In genomic region chr2:148515170-148515569, GRCh38 we compare ENCODE assay signal across 18 cellular contexts.
DNase-seq lines count a peak whose midpoint lies in the region; ATAC-seq, FAIRE-seq and TF ChIP-seq lines count a peak whose summit lies in the region.
"Had no signal": no experiment of that assay in that cellular context is flagged by ENCODE, and none has a peak within 500 bp of the region (broad histone marks: within the 10 kb centered on the region; RNA-seq: fewer than 3 reads in every experiment).

No MANE protein-coding gene starts in this region.

- H4K20me1 ChIP-seq in HepG2 (ENCODE audit: insufficient read depth, low read length) = no peaks in the 10 kb centered on the region

- H3K27ac ChIP-seq in HepG2 (ENCODE audit: extremely low read length, insufficient read depth, low read length) (no peak overlapping the region), right lobe of liver (no peak overlapping the region)
- H3K27ac ChIP-seq: PC-9 had no signal

- H3K27me3 ChIP-seq in HepG2 (ENCODE audit: control insufficient read depth in 1 of 2, insufficient read depth in 2 of 2, low read length in 2 of 2) (no peaks in the 10 kb centered on the region), right lobe of liver (no peaks in the 10 kb centered on the region)

- intact Hi-C loops in HepG2 (cut with micrococcal nuclease; ENCODE audit: unreplicated experiment) = no loop called here
- intact Hi-C loops in right lobe of liver (cut with DNase I) = no loop called here
- intact Hi-C loops in activated T-helper 2 cell treated with anti-CD3 and anti-CD28 coated beads, Interferon-gamma antibody, Interleukin-2, Interleukin-4, amounts not matched to agents 10 μg/mL and 5 μg/mL and 100 μg/mL, durations not matched to agents 14 hours and 24 hours and 36 hours (cut with micrococcal nuclease) = loop anchor here (5.0 kb wide), 1 partner anchor 37 kb away; no protein-coding TSS in a partner anchor
- intact Hi-C loops in activated CD4-positive, alpha-beta memory T cell treated with anti-CD3 and anti-CD28 coated beads for 36 hours (cut with micrococcal nuclease) = no loop called here

- 58% methylated on average over 2 of the region's 2 CpGs for WGBS in HepG2 (ENCODE audit: low lambda C conversion rate)
- 78% methylated on average over 2 of the region's 2 CpGs for WGBS in right lobe of liver (ENCODE audit: insufficient coverage, low coverage, low lambda C conversion rate, missing lambda C conversion rate)

- no peak overlapping the region for H3K9ac ChIP-seq in HepG2 (ENCODE audit: insufficient read depth, low read depth, low read length)

- H3K9me3 ChIP-seq in HepG2 (ENCODE audit: low read length) (no peaks in the 10 kb centered on the region), right lobe of liver (no peaks in the 10 kb centered on the region), T-helper 17 cell (ENCODE audit: control insufficient read depth, low read length, poor library complexity, severe bottlenecking) (no peaks in the 10 kb centered on the region)

- CTCF ChIA-PET in HepG2 (lab: Yijun Ruan, JAX; ENCODE audit: low intra/inter-chr PET ratio, low total read pairs) = no interaction called here
- CTCF ChIA-PET in activated CD4-positive, alpha-beta memory T cell treated with anti-CD3 and anti-CD28 coated beads for 36 hours (lab: Charles Lee) = no interaction called here

- H3K36me3 ChIP-seq in HepG2 (replicated peaks in 1 of 2; ENCODE audit: control insufficient read depth in 1 of 2, insufficient read depth in 2 of 2, low read length in 2 of 2) (no peaks in the 10 kb centered on the region), right lobe of liver (no peaks in the 10 kb centered on the region)

- DNase-seq in HepG2 (ENCODE audit: low spot score) (no peak), right lobe of liver (no peak), T-helper 17 cell (no peak), NCI-H1417 treated with DMSO at 0.1 percent for 48 hours (lab: John Stamatoyannopoulos, UW) (no peak), erythroblast (lab: John Stamatoyannopoulos, UW) (no peak)
- no peak for DNase-seq in activated T-helper 2 cell treated with anti-CD3 and anti-CD28 coated beads, Interferon-gamma antibody, Interleukin-2, Interleukin-4, amounts not matched to agents 10 μg/mL and 5 μg/mL and 100 μg/mL, durations not matched to agents 14 hours and 24 hours and 36 hours (ENCODE audit: low spot score)
- no peak for DNase-seq in activated CD4-positive, alpha-beta memory T cell treated with anti-CD3 and anti-CD28 coated beads for 36 hours
- DNase-seq: CD4-positive, alpha-beta T cell; COR-L47; DMS79 treated with DMSO at 0.1 percent for 48 hours; KG1; NCI-H1092 treated with DMSO at 0.1 percent for 48 hours; NCI-H2081; NCI-H446; NCI-H526; PC-9; RPMI8226; SHP77 had no signal

- H3K4me2 ChIP-seq in HepG2 (ENCODE audit: low read depth, low read length) = no peak overlapping the region
- H3K4me2 ChIP-seq: PC-9 had no signal

- no peak for TF ChIP-seq CTCF in HepG2 (CRISPR knock-in tag; IDR thresholded peaks at IDR 0.05)
- no peak for TF ChIP-seq CTCF in right lobe of liver (IDR thresholded peaks at IDR 0.05)

- POLR2A ChIA-PET in HepG2 (lab: Yijun Ruan, JAX) = no interaction called here
- POLR2A ChIA-PET in activated CD4-positive, alpha-beta memory T cell treated with anti-CD3 and anti-CD28 coated beads for 36 hours (lab: Charles Lee) = no interaction called here

- in situ Hi-C loops in HepG2 (cut with HindIII; ENCODE audit: extremely low pct_ligation_motif_present, low pct_unique_long_range_greater_than_20kb) = no loop called here

- peaks cover 13% of the 10 kb centered on the region for H3K4me1 Mint-ChIP-seq in T-helper 17 cell
- peaks cover 29% of the 10 kb centered on the region for H3K4me1 Mint-ChIP-seq in activated T-helper 2 cell treated with anti-CD3 and anti-CD28 coated beads, Interferon-gamma antibody, Interleukin-2, Interleukin-4, amounts not matched to agents 10 μg/mL and 5 μg/mL and 100 μg/mL, durations not matched to agents 14 hours and 24 hours and 36 hours (ENCODE audit: low read depth)
- H3K4me1 Mint-ChIP-seq in activated CD4-positive, alpha-beta memory T cell treated with anti-CD3 and anti-CD28 coated beads for 36 hours (ENCODE audit: low read depth) = peaks cover 6% of the 10 kb centered on the region

- TF ChIP-seq POLR2A in HepG2 (IDR thresholded peaks at IDR 0.05; ENCODE audit: insufficient read depth in 1 of 2, low read depth in 2 of 2, low read length in 2 of 2) (no peak), right lobe of liver (IDR thresholded peaks at IDR 0.05) (no peak), erythroblast (IDR thresholded peaks at IDR 0.05; ENCODE audit: low read length) (no peak)

- BruUV-seq in HepG2 (replicated peaks; lab: Mats Ljungman, UMichigan) = no TSS peak

- TF ChIP-seq RAD21 in HepG2 (CRISPR knock-in tag; IDR thresholded peaks at IDR 0.05) = no peak

- H3K9me3 Mint-ChIP-seq in activated T-helper 2 cell treated with anti-CD3 and anti-CD28 coated beads, Interferon-gamma antibody, Interleukin-2, Interleukin-4, amounts not matched to agents 10 μg/mL and 5 μg/mL and 100 μg/mL, durations not matched to agents 14 hours and 24 hours and 36 hours = no peaks in the 10 kb centered on the region
- no peaks in the 10 kb centered on the region for H3K9me3 Mint-ChIP-seq in activated CD4-positive, alpha-beta memory T cell treated with anti-CD3 and anti-CD28 coated beads for 36 hours
- H3K9me3 Mint-ChIP-seq: CD4-positive, alpha-beta T cell had no signal

- ATAC-seq in HepG2 = no peak
- no peak for ATAC-seq in right lobe of liver
- ATAC-seq in T-helper 17 cell = peak; percentile 46

- H3K4me3 Mint-ChIP-seq in T-helper 17 cell = no peak overlapping the region
- no peak overlapping the region for H3K4me3 Mint-ChIP-seq in activated T-helper 2 cell treated with anti-CD3 and anti-CD28 coated beads, Interferon-gamma antibody, Interleukin-2, Interleukin-4, amounts not matched to agents 10 μg/mL and 5 μg/mL and 100 μg/mL, durations not matched to agents 14 hours and 24 hours and 36 hours (ENCODE audit: low read depth)
- H3K4me3 Mint-ChIP-seq in activated CD4-positive, alpha-beta memory T cell treated with anti-CD3 and anti-CD28 coated beads for 36 hours = no peak overlapping the region
- H3K4me3 Mint-ChIP-seq: CD4-positive, alpha-beta T cell had no signal

- no peaks in the 10 kb centered on the region for H3K79me2 ChIP-seq in HepG2 (ENCODE audit: insufficient read depth, low read length)

- peaks cover 8% of the 10 kb centered on the region for H3K36me3 Mint-ChIP-seq in T-helper 17 cell (ENCODE audit: low read depth)
- no peaks in the 10 kb centered on the region for H3K36me3 Mint-ChIP-seq in activated T-helper 2 cell treated with anti-CD3 and anti-CD28 coated beads, Interferon-gamma antibody, Interleukin-2, Interleukin-4, amounts not matched to agents 10 μg/mL and 5 μg/mL and 100 μg/mL, durations not matched to agents 14 hours and 24 hours and 36 hours (ENCODE audit: low read depth)
- no peaks in the 10 kb centered on the region for H3K36me3 Mint-ChIP-seq in activated CD4-positive, alpha-beta memory T cell treated with anti-CD3 and anti-CD28 coated beads for 36 hours

- H3K4me1 ChIP-seq in HepG2 (ENCODE audit: insufficient read depth, low read length) = peaks cover 3% of the 10 kb centered on the region
- no peaks in the 10 kb centered on the region for H3K4me1 ChIP-seq in right lobe of liver

- no peak for TF ChIP-seq EP300 in HepG2 (IDR thresholded peaks at IDR 0.05; ENCODE audit: low read depth in 2 of 2, low read length in 2 of 2)
- no peak for TF ChIP-seq EP300 in HepG2 (CRISPR knock-in tag; IDR thresholded peaks at IDR 0.05; ENCODE audit: borderline replicate concordance)

- peak overlapping the region; percentile 37 for H3K27ac Mint-ChIP-seq in T-helper 17 cell
- peak overlapping the region; percentile 18 for H3K27ac Mint-ChIP-seq in activated T-helper 2 cell treated with anti-CD3 and anti-CD28 coated beads, Interferon-gamma antibody, Interleukin-2, Interleukin-4, amounts not matched to agents 10 μg/mL and 5 μg/mL and 100 μg/mL, durations not matched to agents 14 hours and 24 hours and 36 hours
- no peak overlapping the region for H3K27ac Mint-ChIP-seq in activated CD4-positive, alpha-beta memory T cell treated with anti-CD3 and anti-CD28 coated beads for 36 hours
- H3K27ac Mint-ChIP-seq: CD4-positive, alpha-beta T cell had no signal

- no peak overlapping the region for H2AFZ ChIP-seq in HepG2 (ENCODE audit: low read length)
- H2AFZ ChIP-seq: PC-9 had no signal

- no peak overlapping the region for H3K4me3 ChIP-seq in HepG2 (replicated peaks in 1 of 3; ENCODE audit: insufficient read depth in 1 of 3, low read depth in 2 of 3, low read length in 3 of 3)
- H3K4me3 ChIP-seq in right lobe of liver = no peak overlapping the region
- H3K4me3 ChIP-seq: PC-9 had no signal

- peak; percentile 4 for FAIRE-seq in HepG2 (lab: Jason Lieb, UNC)

- H3K27me3 Mint-ChIP-seq in T-helper 17 cell = no peaks in the 10 kb centered on the region
- H3K27me3 Mint-ChIP-seq in activated T-helper 2 cell treated with anti-CD3 and anti-CD28 coated beads, Interferon-gamma antibody, Interleukin-2, Interleukin-4, amounts not matched to agents 10 μg/mL and 5 μg/mL and 100 μg/mL, durations not matched to agents 14 hours and 24 hours and 36 hours (ENCODE audit: low read depth) = no peaks in the 10 kb centered on the region
- H3K27me3 Mint-ChIP-seq in activated CD4-positive, alpha-beta memory T cell treated with anti-CD3 and anti-CD28 coated beads for 36 hours = no peaks in the 10 kb centered on the region
- H3K27me3 Mint-ChIP-seq: CD4-positive, alpha-beta T cell had no signal

TF ChIP-seq in HepG2, 621 proteins besides CTCF, POLR2A, EP300 and RAD21:
- TF ChIP-seq ATF7 (IDR thresholded peaks at IDR 0.05) = no peak
- no peak for TF ChIP-seq ATF7 (CRISPR knock-in tag; IDR thresholded peaks at IDR 0.05)
- TF ChIP-seq NCOA5 (CRISPR knock-in tag; IDR thresholded peaks at IDR 0.05) = no peak
- no peak for TF ChIP-seq IKZF4 (CRISPR knock-in tag; IDR thresholded peaks at IDR 0.05; ENCODE audit: borderline replicate concordance, low read depth, not compliant biosample characterization)
- TF ChIP-seq HNF4A (CRISPR knock-in tag; IDR thresholded peaks at IDR 0.05) = no peak
TF ChIP-seq in HepG2: peak in this region for 0.
